ENCODE assay signal across 8 cellular contexts in the genomic region with DNA sequence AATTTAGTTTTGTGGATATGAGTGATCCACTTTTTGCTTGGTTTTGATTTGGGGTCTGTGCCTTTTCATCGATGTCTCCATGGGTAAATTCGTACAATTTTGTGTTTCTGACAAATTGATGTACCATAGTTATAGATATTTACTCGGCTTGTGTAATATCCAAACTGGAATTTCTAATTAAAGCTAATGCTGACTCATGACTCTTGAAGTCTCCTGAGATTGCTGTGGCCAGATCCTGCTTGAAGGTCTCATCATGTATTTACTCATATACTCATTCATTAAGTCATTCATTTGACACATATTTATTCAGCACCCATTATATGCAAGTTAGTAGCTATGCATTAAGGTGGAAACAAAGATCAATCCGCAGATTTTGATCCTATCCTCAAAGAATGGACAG.
"Had no signal": no experiment of that assay in that cellular context is flagged by ENCODE, and none has a peak within 500 bp of the region (broad histone marks: within the 10 kb centered on the region; RNA-seq: fewer than 3 reads in every experiment).

No MANE protein-coding gene starts in this region.

- ATAC-seq: GM23338 had no signal

- H3K4me3 ChIP-seq: GM23338 had no signal

- FAIRE-seq: H1, H54, HTR-8/SVneo had no signal

- H3K27ac ChIP-seq: KMS-11 had no signal

- H3K4me2 ChIP-seq: GM23338, KMS-11 had no signal

- H3K9ac ChIP-seq: KMS-11 had no signal

- H2AFZ ChIP-seq: GM23338 had no signal

- DNase-seq: H9, HCEC 1CT, KBM-7 had no signal
